Comparison of ENCODE assay signal across 8 cellular contexts in genomic region chr14:102316746-102317563, GRCh38. TPM values are rescaled to one million over a fixed set of nuclear protein-coding genes. Genes with fewer than 3 reads are reported as not detected.
DNase-seq lines count a peak whose midpoint lies in the region; ATAC-seq and TF ChIP-seq lines count a peak whose summit lies in the region.

No MANE protein-coding gene starts in this region.

- intact Hi-C loops in Panc1 (cut with micrococcal nuclease; ENCODE audit: unreplicated experiment) (loop anchor here (10.0 kb wide), 1 partner anchor 352 kb away; the partner anchor contains the start of gene DYNC1H1), esophagus squamous epithelium (cut with DNase I) (no loop called here)

- H3K27ac ChIP-seq in DND-41 (ENCODE audit: low read length) (peak overlapping the region; percentile 86), Panc1 (ENCODE audit: low read length) (peak overlapping the region; percentile 87), esophagus squamous epithelium (peak overlapping the region; percentile 80 to 90 (median 88))

- H3K36me3 ChIP-seq in DND-41 (ENCODE audit: insufficient read depth, low read length) (peaks cover 4% of the 10 kb centered on the region), Panc1 (ENCODE audit: control insufficient read depth, insufficient read depth, low read length) (no peaks in the 10 kb centered on the region), esophagus squamous epithelium (no peaks in the 10 kb centered on the region)

- H3K79me2 ChIP-seq in DND-41 (ENCODE audit: insufficient read depth, low read length), result peaks cover 22% of the 10 kb centered on the region

- DNase-seq in DND-41 (peak; percentile 93), KG1 (lab: John Stamatoyannopoulos, UW) (peak; percentile 85), Panc1 (ENCODE audit: low read depth, low spot score) (peak; percentile 61), esophagus squamous epithelium (lab: John Stamatoyannopoulos, UW) (peak; percentile 38), myocyte (ENCODE audit: low read depth) (peak; percentile 90)
- DNase-seq in activated T-cell treated with anti-CD3 and anti-CD28 coated beads, Interleukin-2, amount 50 U/mL, for 48 hours, result peak; percentile 97 to 99
- DNase-seq in stimulated activated CD8-positive, alpha-beta memory T cell treated with anti-CD3 and anti-CD28 coated beads, Interleukin-7, amount 100 ng/mL, for 4 hours (ENCODE audit: low read depth in 2 of 2), result peak; percentile 86 to 88

- in situ Hi-C loops in Panc1 (cut with HindIII; ENCODE audit: low pct_unique_long_range_greater_than_20kb, low sequenced_read_pairs), result loop anchor here (25.0 kb wide), 1 partner anchor 105 kb away; no protein-coding TSS in a partner anchor

- no peaks in the 10 kb centered on the region for H3K27me3 ChIP-seq in DND-41 (ENCODE audit: insufficient read depth, low read length, poor library complexity)
- H3K27me3 ChIP-seq in Panc1 (ENCODE audit: control insufficient read depth, insufficient read depth, low read length), result no peaks in the 10 kb centered on the region
- H3K27me3 ChIP-seq in esophagus squamous epithelium, result no peaks in the 10 kb centered on the region

- POLR2A ChIA-PET in Panc1 (lab: Charles Lee), result no interaction called here

- H3K4me1 ChIP-seq in DND-41 (ENCODE audit: insufficient read depth, low read length) (peaks cover 71% of the 10 kb centered on the region), Panc1 (ENCODE audit: control insufficient read depth, insufficient read depth, low read length) (peaks cover 25% of the 10 kb centered on the region), esophagus squamous epithelium (peaks cover 13 to 66% (median 23%) of the 10 kb centered on the region in 3 donors)

- H3K4me3 ChIP-seq in DND-41 (ENCODE audit: low read depth in 1 of 2, low read length in 2 of 2) (peak overlapping the region; percentile 42 to 68; a peak in 3 of 4 replicates), Panc1 (ENCODE audit: low read depth in 2 of 2, low read length in 2 of 2) (peak overlapping the region; percentile 57 to 75), esophagus squamous epithelium (peak overlapping the region; percentile 37 to 67 (median 60))

- CTCF ChIA-PET in Panc1 (lab: Charles Lee), result no interaction called here

- H3K9ac ChIP-seq in DND-41 (ENCODE audit: low read depth, low read length), result peak overlapping the region; percentile 61

- no TSS peak for BruUV-seq in Panc1 (replicated peaks; lab: Mats Ljungman, UMichigan)

- H4K20me1 ChIP-seq in DND-41 (ENCODE audit: insufficient read depth, low read length), result no peaks in the 10 kb centered on the region

- H3K9me3 ChIP-seq in DND-41 (ENCODE audit: insufficient read depth, low read length, severe bottlenecking) (no peaks in the 10 kb centered on the region), Panc1 (ENCODE audit: control insufficient read depth, insufficient read depth, low read depth, low read length) (no peaks in the 10 kb centered on the region), esophagus squamous epithelium (no peaks in the 10 kb centered on the region)

- H2AFZ ChIP-seq in DND-41 (ENCODE audit: low read depth, low read length), result peak overlapping the region; percentile 97

- H3K4me2 ChIP-seq in DND-41 (ENCODE audit: insufficient read depth, low read length), result peak overlapping the region; percentile 76

- TF ChIP-seq CTCF in DND-41 (IDR thresholded peaks at IDR 0.05; ENCODE audit: borderline replicate concordance, extremely low read depth, low read length, poor library complexity, severe bottlenecking) (peak; percentile 84), Panc1 (IDR thresholded peaks at IDR 0.05) (peak; percentile 69), esophagus squamous epithelium (IDR thresholded peaks at IDR 0.05) (peak; percentile 63 to 93 (median 86))

- peak; percentile 77 for ATAC-seq in DND-41 (ENCODE audit: insufficient read depth, low read depth)
- ATAC-seq in GM21786 (IDR thresholded peaks at IDR 0.05; ENCODE audit: unreplicated experiment), result peak; percentile 58
- ATAC-seq in Panc1, result peak; percentile 79

- TF ChIP-seq POLR2A in esophagus squamous epithelium (IDR thresholded peaks at IDR 0.05), result no peak

- 0 to 2% methylated on average over 25 to 32 of the region's 54 CpGs for WGBS in esophagus squamous epithelium, 2 donors

RNA-seq across cellular contexts. Expression of gene ZNF839, which starts 2.6 kb away (rescaled TPM):
- total RNA-seq in Panc1 (2021; ENCODE audit: unreplicated experiment) (10.8 TPM), esophagus squamous epithelium (1 to 10 TPM; 4.7 to 7.2 (median 6.1) TPM), myocyte (6.2 and 8.3 TPM in 2 replicates)
- polyA plus RNA-seq in Panc1 (2012; ENCODE audit: insufficient read length), result 7.2 TPM
- polyA plus RNA-seq in myocyte (2012), result 5.8 TPM

RNA-seq across cellular contexts. Expression of gene MOK, which starts 12.0 kb away (rescaled TPM):
- 9.8 TPM for total RNA-seq in Panc1 (2021; ENCODE audit: unreplicated experiment)
- 6.9 TPM for polyA plus RNA-seq in Panc1 (2012; ENCODE audit: insufficient read length)
- total RNA-seq in esophagus squamous epithelium, result 1 to 10 TPM; 6.2 to 8.3 (median 6.4) TPM
- total RNA-seq in myocyte, result 24.5 and 45.6 TPM in 2 replicates
- 24.7 TPM for polyA plus RNA-seq in myocyte (2012)

RNA-seq across cellular contexts. Expression of gene CINP, which starts 45.7 kb away (rescaled TPM):
- total RNA-seq in Panc1 (2021; ENCODE audit: unreplicated experiment) (28.3 TPM), esophagus squamous epithelium (10 to 100 TPM; 23.2 to 42.4 (median 38.0) TPM), myocyte (50.2 and 55.5 TPM in 2 replicates)
- polyA plus RNA-seq in Panc1 (2012; ENCODE audit: insufficient read length), result 29.0 TPM
- polyA plus RNA-seq in myocyte (2012), result 47.7 TPM

RNA-seq across cellular contexts. Expression of gene TECPR2, which starts 45.8 kb away (rescaled TPM):
- total RNA-seq in Panc1 (2021; ENCODE audit: unreplicated experiment) (15.5 TPM), esophagus squamous epithelium (10 to 100 TPM in 3 of 4 donors, 1 to 10 TPM in 1; 5.4 to 18.1 (median 12.9) TPM), myocyte (11.7 and 15.8 TPM in 2 replicates)
- 15.7 TPM for polyA plus RNA-seq in Panc1 (2012; ENCODE audit: insufficient read length)
- 11.3 TPM for polyA plus RNA-seq in myocyte (2012)

Comparison
In these comparisons a context has a peak if more than half of its experiments do, and no peak if none do; other contexts are left out.
1. Peak in every context shown above with its lines: DNase-seq, ATAC-seq, H3K4me3 ChIP-seq and H3K27ac ChIP-seq.
2. DNase-seq: peak in every context shown above with its lines; median percentile 98 in activated T-cell treated with anti-CD3 and anti-CD28 coated beads, Interleukin-2, amount 50 U/mL, for 48 hours; 93 in DND-41; 90 in myocyte; 87 in stimulated activated CD8-positive, alpha-beta memory T cell treated with anti-CD3 and anti-CD28 coated beads, Interleukin-7, amount 100 ng/mL, for 4 hours; 85 in KG1; 61 in Panc1; 38 in esophagus squamous epithelium.